ENCODE assay signal across 8 cellular contexts in the genomic region with DNA sequence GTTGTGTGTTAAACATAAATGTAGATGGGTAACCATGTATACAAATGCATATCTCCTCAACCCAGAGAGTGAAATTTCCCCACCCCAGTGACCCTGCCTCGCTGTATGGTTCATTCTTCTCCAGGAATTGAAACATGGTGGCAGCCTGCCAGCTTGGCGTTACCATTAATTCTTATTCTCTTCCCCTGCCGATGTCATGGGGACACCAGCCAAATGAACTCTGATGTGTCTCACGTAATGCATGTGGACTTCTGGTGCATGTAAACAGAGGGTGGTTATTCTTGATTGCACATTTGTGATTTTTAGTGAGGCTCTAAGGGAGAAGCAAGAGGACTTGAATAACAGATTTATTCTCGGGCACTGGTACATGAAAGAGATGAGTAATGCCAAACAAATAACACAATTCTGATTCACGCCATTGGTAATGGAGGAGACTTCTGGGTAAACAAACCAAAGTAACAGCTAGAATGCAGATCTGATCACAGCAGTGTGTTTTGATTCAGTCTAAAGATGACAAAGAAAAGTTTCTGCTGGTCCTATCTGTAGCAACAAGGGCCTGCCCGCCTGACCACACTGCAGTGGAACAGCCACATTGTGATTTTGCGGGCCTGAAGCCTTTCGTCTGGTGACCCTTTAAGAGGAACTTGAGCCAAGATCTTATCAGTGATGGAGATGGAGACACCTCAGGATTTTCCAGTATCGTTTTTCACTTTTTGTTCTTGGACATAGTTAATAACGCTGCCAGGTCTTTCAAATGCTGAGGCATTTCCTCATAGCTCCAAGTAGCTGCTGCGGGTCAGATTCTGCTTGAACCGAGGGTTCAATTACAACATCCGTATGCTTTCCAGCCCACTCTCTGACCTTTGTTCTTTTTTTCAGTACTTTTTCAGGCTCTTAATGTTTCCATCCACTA.
DNase-seq lines count a peak whose midpoint lies in the region; ATAC-seq and TF ChIP-seq lines count a peak whose summit lies in the region.

No MANE protein-coding gene starts in this region.

- no peaks in the 10 kb centered on the region for H3K27me3 ChIP-seq in esophagus (ENCODE audit: control insufficient read depth in 1 of 2, insufficient read depth in 2 of 2, low read length in 2 of 2)

- TF ChIP-seq CTCF in AG10803 (conservative IDR thresholded peaks at IDR 0.05; ENCODE audit: low read length) = no peak
- TF ChIP-seq CTCF in nephron progenitor cell (IDR thresholded peaks at IDR 0.05) = no peak

- H3K27me3 Mint-ChIP-seq in nephron progenitor cell (ENCODE audit: low read depth, poor library complexity) = no peaks in the 10 kb centered on the region
- H3K27me3 Mint-ChIP-seq in activated T-cell treated with anti-CD3 and anti-CD28 coated beads, Interleukin-2, amount 50 U/mL, for 72 hours (ENCODE audit: low read depth) = no peaks in the 10 kb centered on the region

- H3K36me3 Mint-ChIP-seq in nephron progenitor cell (ENCODE audit: low read depth) = peaks cover 64% of the 10 kb centered on the region
- peaks cover 10 to 33% of the 10 kb centered on the region in 2 donors for H3K36me3 Mint-ChIP-seq in activated T-cell treated with anti-CD3 and anti-CD28 coated beads, Interleukin-2, amount 50 U/mL, for 72 hours (ENCODE audit: insufficient read depth in 2 of 2)

- H3K4me3 ChIP-seq in AG10803 (ENCODE audit: low read length) = no peak overlapping the region
- H3K4me3 ChIP-seq in esophagus (ENCODE audit: low read depth in 1 of 2, low read length in 2 of 2) = no peak overlapping the region

- ATAC-seq in HG02798 (IDR thresholded peaks at IDR 0.05; ENCODE audit: poor library complexity, unreplicated experiment) = no peak
- no peak for ATAC-seq in activated T-cell treated with anti-CD3 and anti-CD28 coated beads, Interleukin-2, amount 50 U/mL, for 72 hours (replicated peaks in 1 of 2)

- H3K4me3 Mint-ChIP-seq in nephron progenitor cell = no peak overlapping the region
- no peak overlapping the region for H3K4me3 Mint-ChIP-seq in activated T-cell treated with anti-CD3 and anti-CD28 coated beads, Interleukin-2, amount 50 U/mL, for 72 hours

- peak overlapping the region; percentile 92 for H3K27ac Mint-ChIP-seq in nephron progenitor cell
- H3K27ac Mint-ChIP-seq in activated T-cell treated with anti-CD3 and anti-CD28 coated beads, Interleukin-2, amount 50 U/mL, for 72 hours = no peak overlapping the region

- H3K9me3 ChIP-seq in esophagus (ENCODE audit: control insufficient read depth in 2 of 2, insufficient read depth in 1 of 2, low read depth in 1 of 2, low read length in 1 of 2) = no peaks in the 10 kb centered on the region

- DNase-seq in AG10803 (ENCODE audit: low read depth) (peak; percentile 97), NCI-H345 (lab: John Stamatoyannopoulos, UW) (peak; percentile 78), nephron progenitor cell (no peak), NCI-H510A treated with DMSO at 0.1 percent for 48 hours (lab: John Stamatoyannopoulos, UW) (no peak)
- no peak for DNase-seq in stimulated activated CD4-positive, alpha-beta T cell treated with anti-CD3 and anti-CD28 coated beads, Interleukin-1b, Interleukin-23, amount 100 ng/mL, for 48 hours
- DNase-seq in activated T-cell treated with anti-CD3 and anti-CD28 coated beads, Interleukin-2, amount 50 U/mL, for 72 hours = no peak

- H3K9me3 Mint-ChIP-seq in nephron progenitor cell = peaks cover 35% of the 10 kb centered on the region
- H3K9me3 Mint-ChIP-seq in activated T-cell treated with anti-CD3 and anti-CD28 coated beads, Interleukin-2, amount 50 U/mL, for 72 hours = peaks cover 0 to 6% of the 10 kb centered on the region in 2 donors

- peaks cover 53% of the 10 kb centered on the region for H3K4me1 Mint-ChIP-seq in nephron progenitor cell
- no peaks in the 10 kb centered on the region for H3K4me1 Mint-ChIP-seq in activated T-cell treated with anti-CD3 and anti-CD28 coated beads, Interleukin-2, amount 50 U/mL, for 72 hours (ENCODE audit: low read depth)

- no peaks in the 10 kb centered on the region for H3K36me3 ChIP-seq in esophagus (ENCODE audit: control insufficient read depth in 2 of 2, insufficient read depth in 2 of 2, low read length in 1 of 2)

- WGBS in esophagus, 2 donors = 29 to 42% methylated on average over 14 of the region's 14 CpGs

- no peaks in the 10 kb centered on the region for H3K4me1 ChIP-seq in esophagus (ENCODE audit: control insufficient read depth in 2 of 2, insufficient read depth in 2 of 2, low read length in 1 of 2)

- peak overlapping the region; percentile 79 to 81 for H3K27ac ChIP-seq in esophagus (ENCODE audit: low read depth in 2 of 2, low read length in 1 of 2)

Comparison
In these comparisons a context has a peak if more than half of its experiments do, and no peak if none do; other contexts are left out.
1. DNase-seq: peak in AG10803 (single experiment) and NCI-H345 (single experiment); none in nephron progenitor cell (single experiment), stimulated activated CD4-positive, alpha-beta T cell treated with anti-CD3 and anti-CD28 coated beads, Interleukin-1b, Interleukin-23, amount 100 ng/mL, for 48 hours (single experiment), NCI-H510A treated with DMSO at 0.1 percent for 48 hours (single experiment) and activated T-cell treated with anti-CD3 and anti-CD28 coated beads, Interleukin-2, amount 50 U/mL, for 72 hours (0 of 2).